ENCODE assay signal across 19 cellular contexts in the genomic region with DNA sequence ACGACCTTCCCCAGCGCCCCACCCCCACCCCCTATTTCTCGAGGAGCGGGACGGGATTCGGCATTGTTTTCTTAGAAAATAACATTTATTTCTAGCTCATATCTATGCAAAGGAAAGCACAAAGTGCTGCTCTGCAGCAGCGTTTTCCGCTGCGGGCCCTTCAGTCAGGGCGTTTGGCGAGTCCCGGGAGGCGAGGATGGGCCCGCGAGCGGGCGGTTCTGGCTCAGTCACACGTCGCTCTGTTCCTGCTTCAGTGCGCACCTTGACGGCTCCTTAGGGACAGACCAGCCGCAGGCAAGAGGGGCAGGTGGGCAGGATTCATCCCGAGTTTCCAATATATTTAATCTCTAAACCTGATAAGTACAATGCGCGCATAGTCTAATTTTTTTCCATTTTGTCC. TPM values are rescaled to one million over a fixed set of nuclear protein-coding genes. Genes with fewer than 3 reads are reported as not detected.
DNase-seq lines count a peak whose midpoint lies in the region; ATAC-seq and TF ChIP-seq lines count a peak whose summit lies in the region.
"Had no signal": no experiment of that assay in that cellular context is flagged by ENCODE, and none has a peak within 500 bp of the region (broad histone marks: within the 10 kb centered on the region; RNA-seq: fewer than 3 reads in every experiment).

No MANE protein-coding gene starts in this region.

- H2AK5ac ChIP-seq in mesenchymal stem cell (ENCODE audit: low read length, severe bottlenecking): no peak overlapping the region

- H2BK120ac ChIP-seq in mesenchymal stem cell (ENCODE audit: low read depth, low read length): no peak overlapping the region

- H3K79me1 ChIP-seq in mesenchymal stem cell (replicated peaks; ENCODE audit: low read length, poor library complexity, severe bottlenecking): no peaks in the 10 kb centered on the region

- no peak overlapping the region for H2BK15ac ChIP-seq in mesenchymal stem cell (ENCODE audit: low read depth, poor library complexity, severe bottlenecking)

- 3% methylated on average over 21 of the region's 25 CpGs for WGBS in mesenchymal stem cell
- WGBS in esophagus muscularis mucosa: 11% methylated on average over 20 of the region's 25 CpGs

- DNase-seq in left ventricle myocardium inferior (no peak), right atrium auricular region (ENCODE audit: low spot score) (no peak), mesenchymal stem cell (no peak), thoracic aorta (ENCODE audit: low spot score) (no peak), NCI-H2227 treated with DMSO at 0.1 percent for 48 hours (lab: John Stamatoyannopoulos, UW) (no peak), esophagus muscularis mucosa (ENCODE audit: extremely low spot score) (no peak)
- peak; percentile 39 for DNase-seq in activated naive CD8-positive, alpha-beta T cell treated with anti-CD3 and anti-CD28 coated beads, Interleukin-2, amount 10 ng/mL, durations not matched to agents 7 days and 5 days
- DNase-seq: activated CD8-positive, alpha-beta memory T cell treated with anti-CD3 and anti-CD28 coated beads, Interleukin-2, amount 50 U/mL, for 4 hours; Calu3; effector memory CD4-positive, alpha-beta T cell; GF-D8; lower lobe of right lung; NCI-H1092 treated with DMSO at 0.1 percent for 48 hours; NCI-H774; stimulated activated CD4-positive, alpha-beta T cell treated with anti-CD3 and anti-CD28 coated beads, Interleukin-2, amount 100 ng/mL, for 48 hours had no signal

- peak overlapping the region; percentile 38 for H3K27ac Mint-ChIP-seq in activated naive CD8-positive, alpha-beta T cell treated with anti-CD3 and anti-CD28 coated beads, Interleukin-2, amount 10 ng/mL, durations not matched to agents 7 days and 5 days

- no peak overlapping the region for H3K27ac ChIP-seq in left ventricle myocardium inferior (replicated peaks)
- no peak overlapping the region for H3K27ac ChIP-seq in right atrium auricular region
- no peak overlapping the region for H3K27ac ChIP-seq in mesenchymal stem cell (ENCODE audit: low read length, poor library complexity, severe bottlenecking)
- H3K27ac ChIP-seq in thoracic aorta: no peak overlapping the region
- no peak overlapping the region for H3K27ac ChIP-seq in esophagus muscularis mucosa (replicated peaks in 1 of 4)
- H3K27ac ChIP-seq: HL-60, KMS-11, lower lobe of right lung had no signal

- H3K14ac ChIP-seq in mesenchymal stem cell (ENCODE audit: low read length in 2 of 2): no peak overlapping the region

- TF ChIP-seq POLR2A in esophagus muscularis mucosa (IDR thresholded peaks at IDR 0.05; ENCODE audit: low read depth): no peak

- ATAC-seq in activated naive CD8-positive, alpha-beta T cell treated with anti-CD3 and anti-CD28 coated beads, Interleukin-2, amount 10 ng/mL, durations not matched to agents 7 days and 5 days (ENCODE audit: low read depth): no peak
- ATAC-seq in thoracic aorta (ENCODE audit: insufficient number of reproducible peaks, low FRiP score, low read depth): no peak
- ATAC-seq: activated naive CD4-positive, alpha-beta T cell treated with anti-CD3 and anti-CD28 coated beads, Interleukin-2, amount 50 U/mL, for 72 hours; lower lobe of right lung; sciatic nerve had no signal

- H3K4me3 Mint-ChIP-seq in activated naive CD8-positive, alpha-beta T cell treated with anti-CD3 and anti-CD28 coated beads, Interleukin-2, amount 10 ng/mL, durations not matched to agents 7 days and 5 days: peak overlapping the region; percentile 28

- H3K4me3 ChIP-seq in left ventricle myocardium inferior (peak overlapping the region; percentile 22), right atrium auricular region (no peak overlapping the region), mesenchymal stem cell (ENCODE audit: insufficient read depth in 1 of 2, low read depth in 1 of 2, low read length in 2 of 2) (no peak overlapping the region), thoracic aorta (peak overlapping the region; percentile 30), esophagus muscularis mucosa (no peak overlapping the region)
- H3K4me3 ChIP-seq: lower lobe of right lung had no signal

- H3K27me3 ChIP-seq in left ventricle myocardium inferior (ENCODE audit: low read depth): peaks cover 100% of the 10 kb centered on the region
- H3K27me3 ChIP-seq in right atrium auricular region: peaks cover 41 to 69% of the 10 kb centered on the region in 2 donors
- peaks cover 94 to 96% of the 10 kb centered on the region in 2 experiments for H3K27me3 ChIP-seq in mesenchymal stem cell (ENCODE audit: control insufficient read depth in 1 of 2, insufficient read depth in 1 of 2, low read length in 2 of 2)
- H3K27me3 ChIP-seq in thoracic aorta (replicated peaks; ENCODE audit: insufficient read depth): peaks cover 41% of the 10 kb centered on the region
- peaks cover 0 to 100% (median 72%) of the 10 kb centered on the region in 4 donors for H3K27me3 ChIP-seq in esophagus muscularis mucosa

- H2BK12ac ChIP-seq in mesenchymal stem cell (ENCODE audit: low read length in 2 of 2): no peak overlapping the region

- no peak overlapping the region for H2AFZ ChIP-seq in mesenchymal stem cell (ENCODE audit: low read depth, low read length)

- intact Hi-C loops in left ventricle myocardium inferior (cut with micrococcal nuclease): no loop called here
- intact Hi-C loops in esophagus muscularis mucosa (cut with DNase I): no loop called here

- H3K9me3 ChIP-seq in left ventricle myocardium inferior (replicated peaks) (peaks cover 14% of the 10 kb centered on the region), right atrium auricular region (peaks cover 0 to 11% of the 10 kb centered on the region in 2 donors), mesenchymal stem cell (ENCODE audit: control insufficient read depth, low read length) (peaks cover 7% of the 10 kb centered on the region), thoracic aorta (peaks cover 3% of the 10 kb centered on the region), esophagus muscularis mucosa (peaks cover 0 to 9% (median 3%) of the 10 kb centered on the region in 4 donors)
- H3K9me3 ChIP-seq: lower lobe of right lung had no signal

- H3K18ac ChIP-seq in mesenchymal stem cell (ENCODE audit: low read depth in 1 of 2, low read length in 2 of 2): no peak overlapping the region

- H3K9me3 Mint-ChIP-seq in activated naive CD8-positive, alpha-beta T cell treated with anti-CD3 and anti-CD28 coated beads, Interleukin-2, amount 10 ng/mL, durations not matched to agents 7 days and 5 days: peaks cover 2% of the 10 kb centered on the region
- H3K9me3 Mint-ChIP-seq: activated naive CD4-positive, alpha-beta T cell treated with anti-CD3 and anti-CD28 coated beads, Interleukin-2, amount 50 U/mL, for 72 hours had no signal

- H3K4me1 ChIP-seq in left ventricle myocardium inferior (peaks cover 43% of the 10 kb centered on the region), right atrium auricular region (peaks cover 0 to 43% of the 10 kb centered on the region in 2 donors), mesenchymal stem cell (ENCODE audit: control insufficient read depth, insufficient read depth, low read depth, low read length) (peaks cover 42% of the 10 kb centered on the region), thoracic aorta (ENCODE audit: control insufficient read depth in 1 of 2, low read depth in 2 of 2) (peaks cover 17 to 51% of the 10 kb centered on the region in 2 donors), esophagus muscularis mucosa (peaks cover 26 to 74% (median 56%) of the 10 kb centered on the region in 4 donors)

- H3K27me3 Mint-ChIP-seq in activated naive CD8-positive, alpha-beta T cell treated with anti-CD3 and anti-CD28 coated beads, Interleukin-2, amount 10 ng/mL, durations not matched to agents 7 days and 5 days: peaks cover 84% of the 10 kb centered on the region

- TF ChIP-seq CTCF in left ventricle myocardium inferior (IDR thresholded peaks at IDR 0.05; ENCODE audit: borderline replicate concordance) (no peak), right atrium auricular region (IDR thresholded peaks at IDR 0.05) (no peak), thoracic aorta (IDR thresholded peaks at IDR 0.05) (no peak), esophagus muscularis mucosa (IDR thresholded peaks at IDR 0.05) (no peak)

- H3K36me3 ChIP-seq in left ventricle myocardium inferior (no peaks in the 10 kb centered on the region), right atrium auricular region (no peaks in the 10 kb centered on the region), mesenchymal stem cell (ENCODE audit: control insufficient read depth in 1 of 2, insufficient read depth in 2 of 2, low read depth in 1 of 2, low read length in 2 of 2) (peaks cover 0 to 9% of the 10 kb centered on the region in 2 experiments), thoracic aorta (no peaks in the 10 kb centered on the region), esophagus muscularis mucosa (no peaks in the 10 kb centered on the region)
- H3K36me3 ChIP-seq: lower lobe of right lung had no signal

- H3K36me3 Mint-ChIP-seq in activated naive CD8-positive, alpha-beta T cell treated with anti-CD3 and anti-CD28 coated beads, Interleukin-2, amount 10 ng/mL, durations not matched to agents 7 days and 5 days: peaks cover 2% of the 10 kb centered on the region

- H3K23ac ChIP-seq in mesenchymal stem cell (ENCODE audit: low read length in 2 of 2): no peak overlapping the region

- no peak for TF ChIP-seq EP300 in esophagus muscularis mucosa (IDR thresholded peaks at IDR 0.05)

- H2BK5ac ChIP-seq in mesenchymal stem cell (ENCODE audit: low read depth, low read length, poor library complexity, severe bottlenecking): no peak overlapping the region

- no peak overlapping the region for H4K91ac ChIP-seq in mesenchymal stem cell (ENCODE audit: low read length)

- no peak overlapping the region for H3K9ac ChIP-seq in mesenchymal stem cell (ENCODE audit: low read length)
- H3K9ac ChIP-seq: KMS-11 had no signal

- H4K8ac ChIP-seq in mesenchymal stem cell (ENCODE audit: low read length): no peak overlapping the region

- no peak overlapping the region for H3K4ac ChIP-seq in mesenchymal stem cell (ENCODE audit: low read depth in 1 of 2, low read length in 2 of 2)

- peak overlapping the region; percentile 46 for H3K4me2 ChIP-seq in mesenchymal stem cell (ENCODE audit: low read length, poor library complexity, severe bottlenecking)
- H3K4me2 ChIP-seq: KMS-11 had no signal

- POLR2A ChIA-PET in activated naive CD8-positive, alpha-beta T cell treated with anti-CD3 and anti-CD28 coated beads, Interleukin-2, amount 10 ng/mL, durations not matched to agents 7 days and 5 days (lab: Charles Lee): no interaction called here

- H3K4me1 Mint-ChIP-seq in activated naive CD8-positive, alpha-beta T cell treated with anti-CD3 and anti-CD28 coated beads, Interleukin-2, amount 10 ng/mL, durations not matched to agents 7 days and 5 days: peaks cover 27% of the 10 kb centered on the region

RNA-seq across cellular contexts. Expression of gene DMRTA2, which starts 5.8 kb away (rescaled TPM):
- not detected for total RNA-seq in left ventricle myocardium inferior
- total RNA-seq in right atrium auricular region: not detected
- not detected for total RNA-seq in activated naive CD8-positive, alpha-beta T cell treated with anti-CD3 and anti-CD28 coated beads, Interleukin-2, amount 10 ng/mL, durations not matched to agents 7 days and 5 days
- not detected for polyA plus RNA-seq in mesenchymal stem cell (2013, experiment 1 of 2)
- polyA plus RNA-seq in mesenchymal stem cell (2013, experiment 2 of 2): not detected
- under 1 TPM; 0.28 to 0.41 TPM for total RNA-seq in thoracic aorta
- not detected for total RNA-seq in esophagus muscularis mucosa
- total RNA-seq: activated naive CD4-positive, alpha-beta T cell treated with anti-CD3 and anti-CD28 coated beads, Interleukin-2, amount 50 U/mL, for 72 hours; lower lobe of right lung; sciatic nerve had no signal

Comparison
In these comparisons a context has a peak if more than half of its experiments do, and no peak if none do; other contexts are left out.
1. H3K4me3 ChIP-seq: peak in left ventricle myocardium inferior (single experiment) and thoracic aorta (single experiment); none in right atrium auricular region (0 of 2), mesenchymal stem cell (0 of 2) and esophagus muscularis mucosa (0 of 4).